13 cellular contexts compared by ENCODE assay signal in genomic region chr6:127192911-127193503, GRCh38.
DNase-seq lines count a peak whose midpoint lies in the region; ATAC-seq, FAIRE-seq and TF ChIP-seq lines count a peak whose summit lies in the region.
"Had no signal": no experiment of that assay in that cellular context is flagged by ENCODE, and none has a peak within 500 bp of the region (broad histone marks: within the 10 kb centered on the region; RNA-seq: fewer than 3 reads in every experiment).

No MANE protein-coding gene starts in this region.

- H3K9me3 Mint-ChIP-seq in CD14-positive monocyte = no peaks in the 10 kb centered on the region
- H3K9me3 Mint-ChIP-seq in stimulated activated memory B cell treated with anti-CD40 and anti-IgM and Interleukin-4, amounts not matched to agents 10 μg/mL and 1 μg/mL and 100 μg/mL, for 72 hours = no peaks in the 10 kb centered on the region
- H3K9me3 Mint-ChIP-seq: activated T-cell treated with anti-CD3 and anti-CD28 coated beads, Interleukin-2, amount 50 U/mL, for 24 hours; WTC11 had no signal

- peak; percentile 64 for ATAC-seq in omental fat pad (ENCODE audit: low FRiP score)
- ATAC-seq in stimulated activated memory B cell treated with anti-CD40 and anti-IgM and Interleukin-4, amounts not matched to agents 10 μg/mL and 1 μg/mL and 100 μg/mL, for 72 hours = no peak
- ATAC-seq in HG03432 (IDR thresholded peaks at IDR 0.05; ENCODE audit: unreplicated experiment) = no peak
- ATAC-seq: WTC11 had no signal

- no peaks in the 10 kb centered on the region for H3K36me3 Mint-ChIP-seq in CD14-positive monocyte
- no peaks in the 10 kb centered on the region for H3K36me3 Mint-ChIP-seq in stimulated activated memory B cell treated with anti-CD40 and anti-IgM and Interleukin-4, amounts not matched to agents 10 μg/mL and 1 μg/mL and 100 μg/mL, for 72 hours
- H3K36me3 Mint-ChIP-seq: WTC11 had no signal

- DNase-seq in CD14-positive monocyte (ENCODE audit: low spot score) = no peak
- peak; percentile 37 for DNase-seq in OCI-M1 (lab: John Stamatoyannopoulos, UW)
- DNase-seq in fibroblast of peridontal ligament (ENCODE audit: extremely low read depth) = peak; percentile 92
- no peak for DNase-seq in omental fat pad (ENCODE audit: low spot score)
- no peak for DNase-seq in D721Med (ENCODE audit: insufficient read length, low spot score)
- DNase-seq in GM13977 (ENCODE audit: low spot score) = no peak
- DNase-seq: activated T-cell treated with anti-CD3 and anti-CD28 coated beads, Interleukin-2, amount 50 U/mL, for 24 hours; erythroblast; NCI-H2227 treated with DMSO at 0.1 percent for 48 hours; transverse colon had no signal

- H3K4me1 Mint-ChIP-seq in CD14-positive monocyte = peaks cover 34% of the 10 kb centered on the region
- H3K4me1 Mint-ChIP-seq in stimulated activated memory B cell treated with anti-CD40 and anti-IgM and Interleukin-4, amounts not matched to agents 10 μg/mL and 1 μg/mL and 100 μg/mL, for 72 hours = no peaks in the 10 kb centered on the region
- H3K4me1 Mint-ChIP-seq: WTC11 had no signal

- intact Hi-C loops in CD14-positive monocyte (cut with micrococcal nuclease) = no loop called here

- no peaks in the 10 kb centered on the region for H3K27me3 Mint-ChIP-seq in CD14-positive monocyte (ENCODE audit: low read depth in 3 of 3)
- H3K27me3 Mint-ChIP-seq in stimulated activated memory B cell treated with anti-CD40 and anti-IgM and Interleukin-4, amounts not matched to agents 10 μg/mL and 1 μg/mL and 100 μg/mL, for 72 hours = no peaks in the 10 kb centered on the region

- no peak for FAIRE-seq in D721Med (lab: Jason Lieb, UNC)

- H3K4me3 Mint-ChIP-seq in CD14-positive monocyte = peak overlapping the region in 1 of 2 donors; percentile 39
- H3K4me3 Mint-ChIP-seq in stimulated activated memory B cell treated with anti-CD40 and anti-IgM and Interleukin-4, amounts not matched to agents 10 μg/mL and 1 μg/mL and 100 μg/mL, for 72 hours = no peak overlapping the region
- H3K4me3 Mint-ChIP-seq: activated T-cell treated with anti-CD3 and anti-CD28 coated beads, Interleukin-2, amount 50 U/mL, for 24 hours; WTC11 had no signal

- TF ChIP-seq CTCF in CD14-positive monocyte (IDR thresholded peaks at IDR 0.05) (no peak), omental fat pad (IDR thresholded peaks at IDR 0.05) (no peak), D721Med (IDR thresholded peaks at IDR 0.05; ENCODE audit: insufficient read depth, missing control alignments) (no peak), GM13977 (IDR thresholded peaks at IDR 0.05; ENCODE audit: extremely low read depth, insufficient read depth, missing control alignments) (no peak)

- in situ Hi-C loops in GM13977 (cut with MboI; ENCODE audit: low pct_unique_long_range_greater_than_20kb, low sequenced_read_pairs, unreplicated experiment) = no loop called here

- peak overlapping the region; percentile 76 to 95 (median 85) for H3K27ac Mint-ChIP-seq in CD14-positive monocyte
- H3K27ac Mint-ChIP-seq in stimulated activated memory B cell treated with anti-CD40 and anti-IgM and Interleukin-4, amounts not matched to agents 10 μg/mL and 1 μg/mL and 100 μg/mL, for 72 hours = no peak overlapping the region
- H3K27ac Mint-ChIP-seq: activated T-cell treated with anti-CD3 and anti-CD28 coated beads, Interleukin-2, amount 50 U/mL, for 24 hours; WTC11 had no signal

Comparison
In these comparisons a context has a peak if more than half of its experiments do, and no peak if none do; other contexts are left out.
1. DNase-seq: peak in OCI-M1 (single experiment) and fibroblast of peridontal ligament (single experiment); none in CD14-positive monocyte (single experiment), omental fat pad (single experiment), D721Med (single experiment) and GM13977 (single experiment).